Comparison of ENCODE assay signal across 30 cellular contexts in the genomic region with DNA sequence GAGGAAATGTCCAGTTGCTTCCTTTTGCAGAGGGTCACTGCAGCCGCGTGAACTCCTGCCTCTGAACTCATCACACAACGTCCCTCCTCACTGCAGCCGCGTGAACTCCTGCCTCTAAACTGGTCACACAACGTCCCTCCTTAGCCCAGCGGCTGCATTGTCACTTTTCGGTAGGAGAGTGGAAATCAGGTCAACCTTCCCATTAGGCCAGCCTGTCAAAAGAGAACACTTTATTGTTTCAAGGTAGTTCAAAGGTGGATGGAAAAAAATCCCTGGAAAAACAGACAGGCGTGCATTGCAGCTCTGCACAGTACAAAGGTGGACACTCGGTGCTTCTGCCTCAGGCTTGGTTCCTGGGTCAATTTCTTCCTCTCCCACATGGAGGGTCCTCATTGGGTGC.
"Had no signal": no experiment of that assay in that cellular context is flagged by ENCODE, and none has a peak within 500 bp of the region (broad histone marks: within the 10 kb centered on the region; RNA-seq: fewer than 3 reads in every experiment).

No MANE protein-coding gene starts in this region.

- H3K9me3 Mint-ChIP-seq: activated CD4-positive, alpha-beta memory T cell treated with anti-CD3 and anti-CD28 coated beads for 36 hours; activated CD4-positive, alpha-beta T cell treated with anti-CD3 and anti-CD28 coated beads, Interleukin-2, amount 10 ng/mL, durations not matched to agents 24 days and 14 days; activated naive CD4-positive, alpha-beta T cell treated with anti-CD3 and anti-CD28 coated beads, Interleukin-2, amount 10 ng/mL, durations not matched to agents 7 days and 5 days; activated naive CD4-positive, alpha-beta T cell treated with anti-CD3 and anti-CD28 coated beads, Interleukin-2, amount 50 U/mL, for 72 hours; activated naive CD8-positive, alpha-beta T cell treated with anti-CD3 and anti-CD28 coated beads, Interleukin-2, amount 10 ng/mL, durations not matched to agents 7 days and 5 days; dendritic cell treated with granulocyte-macrophage colony-stimulating factor and Interleukin-4, amounts not matched to agents 40 ng/mL and 50 ng/mL, for 4 days had no signal

- ATAC-seq: activated CD4-positive, alpha-beta T cell treated with anti-CD3 and anti-CD28 coated beads for 36 hours; activated CD8-positive, alpha-beta memory T cell treated with anti-CD3 and anti-CD28 coated beads, Interleukin-2, amount 10 ng/mL, durations not matched to agents 7 days and 5 days; activated CD8-positive, alpha-beta T cell treated with anti-CD3 and anti-CD28 coated beads, Interleukin-2, amount 10 ng/mL, durations not matched to agents 7 days and 5 days; activated naive CD4-positive, alpha-beta T cell treated with anti-CD3 and anti-CD28 coated beads, Interleukin-2, amount 50 U/mL, for 72 hours; foreskin keratinocyte; gastroesophageal sphincter; T-helper 17 cell had no signal

- H3K9me3 ChIP-seq: ascending aorta, breast epithelium, esophagus muscularis mucosa, gastroesophageal sphincter, heart right ventricle had no signal

- H3K36me3 Mint-ChIP-seq: activated CD4-positive, alpha-beta memory T cell treated with anti-CD3 and anti-CD28 coated beads for 36 hours; activated CD8-positive, alpha-beta memory T cell treated with anti-CD3 and anti-CD28 coated beads, Interleukin-2, amount 10 ng/mL, durations not matched to agents 7 days and 5 days; activated naive CD4-positive, alpha-beta T cell treated with anti-CD3 and anti-CD28 coated beads, Interleukin-2, amount 10 ng/mL, durations not matched to agents 7 days and 5 days; activated naive CD4-positive, alpha-beta T cell treated with anti-CD3 and anti-CD28 coated beads, Interleukin-2, amount 50 U/mL, for 72 hours; activated naive CD8-positive, alpha-beta T cell treated with anti-CD3 and anti-CD28 coated beads, Interleukin-2, amount 10 ng/mL, durations not matched to agents 7 days and 5 days; brain had no signal

- H3K36me3 ChIP-seq: ascending aorta, breast epithelium, cardiac muscle cell, esophagus muscularis mucosa, gastroesophageal sphincter, heart right ventricle had no signal

- H3K4me3 ChIP-seq: ascending aorta, breast epithelium, cardiac muscle cell, coronary artery, esophagus muscularis mucosa, gastroesophageal sphincter, heart right ventricle had no signal

- H3K27ac ChIP-seq: ascending aorta, breast epithelium, cardiac muscle cell, coronary artery, esophagus muscularis mucosa, foreskin keratinocyte, gastroesophageal sphincter, heart right ventricle had no signal

- H3K4me1 ChIP-seq: breast epithelium, foreskin keratinocyte had no signal

- DNase-seq: activated CD4-positive, alpha-beta memory T cell treated with anti-CD3 and anti-CD28 coated beads for 36 hours; activated CD4-positive, alpha-beta T cell treated with anti-CD3 and anti-CD28 coated beads for 36 hours; activated CD4-positive, alpha-beta T cell treated with anti-CD3 and anti-CD28 coated beads, Interleukin-2, amount 10 ng/mL, durations not matched to agents 24 days and 14 days; activated CD4-positive, CD25-positive, alpha-beta regulatory T cell; activated CD4-positive, CD25-positive, alpha-beta regulatory T cell treated with anti-CD3 and anti-CD28 coated beads, Interleukin-2, amount 50 U/mL, for 72 hours; activated CD8-positive, alpha-beta memory T cell treated with anti-CD3 and anti-CD28 coated beads, Interleukin-2, amount 10 ng/mL, durations not matched to agents 7 days and 5 days; activated CD8-positive, alpha-beta memory T cell treated with anti-CD3 and anti-CD28 coated beads, Interleukin-2, amount 50 U/mL, for 4 hours; activated CD8-positive, alpha-beta T cell treated with anti-CD3 and anti-CD28 coated beads, Interleukin-2, amount 10 ng/mL, durations not matched to agents 7 days and 5 days; activated gamma-delta T cell; activated naive CD4-positive, alpha-beta T cell; activated naive CD4-positive, alpha-beta T cell treated with anti-CD3 and anti-CD28 coated beads, Interleukin-2, amount 10 ng/mL, durations not matched to agents 7 days and 5 days; activated naive CD8-positive, alpha-beta T cell treated with anti-CD3 and anti-CD28 coated beads, Interleukin-2, amount 10 ng/mL, durations not matched to agents 7 days and 5 days; activated T-cell treated with anti-CD3 and anti-CD28 coated beads, Interleukin-2, amount 50 U/mL, for 1 hour; activated T-cell treated with anti-CD3 and anti-CD28 coated beads, Interleukin-2, amount 50 U/mL, for 48 hours; central memory CD4-positive, alpha-beta T cell; cerebellar nuclear complex; effector CD8-positive, alpha-beta T cell; foreskin keratinocyte; heart right ventricle; T-helper 1 cell; T-helper 17 cell had no signal

- H3K4me1 Mint-ChIP-seq: activated CD4-positive, alpha-beta T cell treated with anti-CD3 and anti-CD28 coated beads for 36 hours; activated CD4-positive, alpha-beta T cell treated with anti-CD3 and anti-CD28 coated beads, Interleukin-2, amount 10 ng/mL, durations not matched to agents 24 days and 14 days; activated CD8-positive, alpha-beta memory T cell treated with anti-CD3 and anti-CD28 coated beads, Interleukin-2, amount 10 ng/mL, durations not matched to agents 7 days and 5 days; activated naive CD4-positive, alpha-beta T cell treated with anti-CD3 and anti-CD28 coated beads, Interleukin-2, amount 10 ng/mL, durations not matched to agents 7 days and 5 days; activated naive CD8-positive, alpha-beta T cell treated with anti-CD3 and anti-CD28 coated beads, Interleukin-2, amount 10 ng/mL, durations not matched to agents 7 days and 5 days; T-helper 17 cell had no signal

- H3K27me3 ChIP-seq: ascending aorta, breast epithelium, cardiac muscle cell, foreskin keratinocyte had no signal

- H3K4me3 Mint-ChIP-seq: activated CD4-positive, alpha-beta memory T cell treated with anti-CD3 and anti-CD28 coated beads for 36 hours; activated CD4-positive, alpha-beta T cell treated with anti-CD3 and anti-CD28 coated beads for 36 hours; activated CD4-positive, alpha-beta T cell treated with anti-CD3 and anti-CD28 coated beads, Interleukin-2, amount 10 ng/mL, durations not matched to agents 24 days and 14 days; activated CD8-positive, alpha-beta memory T cell treated with anti-CD3 and anti-CD28 coated beads, Interleukin-2, amount 10 ng/mL, durations not matched to agents 7 days and 5 days; activated CD8-positive, alpha-beta T cell treated with anti-CD3 and anti-CD28 coated beads, Interleukin-2, amount 10 ng/mL, durations not matched to agents 7 days and 5 days; activated naive CD4-positive, alpha-beta T cell treated with anti-CD3 and anti-CD28 coated beads, Interleukin-2, amount 10 ng/mL, durations not matched to agents 7 days and 5 days; activated naive CD8-positive, alpha-beta T cell treated with anti-CD3 and anti-CD28 coated beads, Interleukin-2, amount 10 ng/mL, durations not matched to agents 7 days and 5 days; brain; dendritic cell treated with granulocyte-macrophage colony-stimulating factor and Interleukin-4, amounts not matched to agents 40 ng/mL and 50 ng/mL, for 4 days; T-helper 17 cell had no signal

- H3K27me3 Mint-ChIP-seq: activated CD4-positive, alpha-beta memory T cell treated with anti-CD3 and anti-CD28 coated beads for 36 hours; activated CD4-positive, alpha-beta T cell treated with anti-CD3 and anti-CD28 coated beads for 36 hours; activated CD4-positive, alpha-beta T cell treated with anti-CD3 and anti-CD28 coated beads, Interleukin-2, amount 10 ng/mL, durations not matched to agents 24 days and 14 days; activated CD8-positive, alpha-beta memory T cell treated with anti-CD3 and anti-CD28 coated beads, Interleukin-2, amount 10 ng/mL, durations not matched to agents 7 days and 5 days; activated naive CD4-positive, alpha-beta T cell treated with anti-CD3 and anti-CD28 coated beads, Interleukin-2, amount 10 ng/mL, durations not matched to agents 7 days and 5 days; activated naive CD8-positive, alpha-beta T cell treated with anti-CD3 and anti-CD28 coated beads, Interleukin-2, amount 10 ng/mL, durations not matched to agents 7 days and 5 days; brain; T-helper 17 cell had no signal

- H3K27ac Mint-ChIP-seq: activated CD4-positive, alpha-beta memory T cell treated with anti-CD3 and anti-CD28 coated beads for 36 hours; activated CD4-positive, alpha-beta T cell treated with anti-CD3 and anti-CD28 coated beads for 36 hours; activated CD4-positive, alpha-beta T cell treated with anti-CD3 and anti-CD28 coated beads, Interleukin-2, amount 10 ng/mL, durations not matched to agents 24 days and 14 days; activated CD8-positive, alpha-beta memory T cell treated with anti-CD3 and anti-CD28 coated beads, Interleukin-2, amount 10 ng/mL, durations not matched to agents 7 days and 5 days; activated CD8-positive, alpha-beta T cell treated with anti-CD3 and anti-CD28 coated beads, Interleukin-2, amount 10 ng/mL, durations not matched to agents 7 days and 5 days; activated naive CD4-positive, alpha-beta T cell treated with anti-CD3 and anti-CD28 coated beads, Interleukin-2, amount 10 ng/mL, durations not matched to agents 7 days and 5 days; activated naive CD4-positive, alpha-beta T cell treated with anti-CD3 and anti-CD28 coated beads, Interleukin-2, amount 50 U/mL, for 72 hours; activated naive CD8-positive, alpha-beta T cell treated with anti-CD3 and anti-CD28 coated beads, Interleukin-2, amount 10 ng/mL, durations not matched to agents 7 days and 5 days; brain; dendritic cell treated with granulocyte-macrophage colony-stimulating factor and Interleukin-4, amounts not matched to agents 40 ng/mL and 50 ng/mL, for 4 days; T-helper 17 cell had no signal
